Comparison of ENCODE assay signal across 9 cellular contexts in genomic region chr15:25846377-25846776, GRCh38.
DNase-seq lines count a peak whose midpoint lies in the region.
"Had no signal": no experiment of that assay in that cellular context is flagged by ENCODE, and none has a peak within 500 bp of the region (broad histone marks: within the 10 kb centered on the region; RNA-seq: fewer than 3 reads in every experiment).

No MANE protein-coding gene starts in this region.

- H3K9me3 Mint-ChIP-seq in T-helper 1 cell treated with Interleukin-12 subunit alpha and Interleukin-12 subunit beta and Interleukin-4 antibody, amounts not matched to agents 30 μg/mL and 1 μg/mL, for 36 hours: no peaks in the 10 kb centered on the region
- H3K9me3 Mint-ChIP-seq: WTC11 had no signal

- H3K27me3 Mint-ChIP-seq in T-helper 1 cell treated with Interleukin-12 subunit alpha and Interleukin-12 subunit beta and Interleukin-4 antibody, amounts not matched to agents 30 μg/mL and 1 μg/mL, for 36 hours (ENCODE audit: low read depth): no peaks in the 10 kb centered on the region

- peak; percentile 74 for DNase-seq in activated CD8-positive, alpha-beta memory T cell treated with anti-CD3 and anti-CD28 coated beads, Interleukin-2, amount 50 U/mL, for 48 hours
- peak; percentile 50 for DNase-seq in effector CD4-positive, alpha-beta T cell
- DNase-seq in stimulated activated CD8-positive, alpha-beta memory T cell treated with anti-CD3 and anti-CD28 coated beads, Interleukin-4, amount 100 ng/mL, for 48 hours: peak; percentile 70
- DNase-seq in NCI-H2029 (lab: John Stamatoyannopoulos, UW) (no peak), NCI-H1092 treated with DMSO at 0.1 percent for 48 hours (lab: John Stamatoyannopoulos, UW) (no peak), hippocampal formation (lab: John Stamatoyannopoulos, UW) (no peak), DMS 273 treated with DMSO at 0.1 percent for 48 hours (lab: John Stamatoyannopoulos, UW) (no peak)

- H3K4me1 Mint-ChIP-seq in T-helper 1 cell treated with Interleukin-12 subunit alpha and Interleukin-12 subunit beta and Interleukin-4 antibody, amounts not matched to agents 30 μg/mL and 1 μg/mL, for 36 hours (ENCODE audit: low read depth): peaks cover 64% of the 10 kb centered on the region

- peaks cover 31% of the 10 kb centered on the region for H3K36me3 Mint-ChIP-seq in T-helper 1 cell treated with Interleukin-12 subunit alpha and Interleukin-12 subunit beta and Interleukin-4 antibody, amounts not matched to agents 30 μg/mL and 1 μg/mL, for 36 hours (ENCODE audit: low read depth)
- H3K36me3 Mint-ChIP-seq: WTC11 had no signal

- H3K27ac Mint-ChIP-seq in T-helper 1 cell treated with Interleukin-12 subunit alpha and Interleukin-12 subunit beta and Interleukin-4 antibody, amounts not matched to agents 30 μg/mL and 1 μg/mL, for 36 hours: peak overlapping the region; percentile 74

- H3K4me3 Mint-ChIP-seq in T-helper 1 cell treated with Interleukin-12 subunit alpha and Interleukin-12 subunit beta and Interleukin-4 antibody, amounts not matched to agents 30 μg/mL and 1 μg/mL, for 36 hours: peak overlapping the region; percentile 67
- H3K4me3 Mint-ChIP-seq: WTC11 had no signal

Comparison
In these comparisons a context has a peak if more than half of its experiments do, and no peak if none do; other contexts are left out.
1. DNase-seq: peak in activated CD8-positive, alpha-beta memory T cell treated with anti-CD3 and anti-CD28 coated beads, Interleukin-2, amount 50 U/mL, for 48 hours (single experiment), effector CD4-positive, alpha-beta T cell (single experiment) and stimulated activated CD8-positive, alpha-beta memory T cell treated with anti-CD3 and anti-CD28 coated beads, Interleukin-4, amount 100 ng/mL, for 48 hours (single experiment); none in NCI-H2029 (single experiment), NCI-H1092 treated with DMSO at 0.1 percent for 48 hours (single experiment), hippocampal formation (0 of 2) and DMS 273 treated with DMSO at 0.1 percent for 48 hours (single experiment).